Comparison of ENCODE assay signal across 24 cellular contexts in genomic region chr13:99040536-99041141, GRCh38.
DNase-seq lines count a peak whose midpoint lies in the region; ATAC-seq and FAIRE-seq lines count a peak whose summit lies in the region.
"Had no signal": no experiment of that assay in that cellular context is flagged by ENCODE, and none has a peak within 500 bp of the region (broad histone marks: within the 10 kb centered on the region; RNA-seq: fewer than 3 reads in every experiment).

No MANE protein-coding gene starts in this region.

- POLR2A ChIA-PET in naive thymus-derived CD8-positive, alpha-beta T cell (lab: Charles Lee) = no interaction called here

- H3K4me1 Mint-ChIP-seq in naive thymus-derived CD8-positive, alpha-beta T cell = peaks cover 34 to 61% (median 56%) of the 10 kb centered on the region in 4 donors
- peaks cover 35 to 46% of the 10 kb centered on the region in 2 donors for H3K4me1 Mint-ChIP-seq in natural killer cell treated with Interleukin-12 subunit alpha and Interleukin-12 subunit beta and Interleukin-15 and Interleukin-18, amount 100 ng/mL, for 72 hours (ENCODE audit: low read depth in 2 of 2)

- H3K27ac Mint-ChIP-seq in naive thymus-derived CD8-positive, alpha-beta T cell = peak overlapping the region; percentile 11 to 96 (median 58)
- H3K27ac Mint-ChIP-seq in natural killer cell treated with Interleukin-12 subunit alpha and Interleukin-12 subunit beta and Interleukin-15 and Interleukin-18, amount 100 ng/mL, for 72 hours = no peak overlapping the region
- H3K27ac Mint-ChIP-seq: activated CD8-positive, alpha-beta memory T cell treated with anti-CD3 and anti-CD28 coated beads, Interleukin-2, amount 10 ng/mL, durations not matched to agents 7 days and 5 days; activated T-helper 2 cell treated with anti-CD3 and anti-CD28 coated beads, Interferon-gamma antibody, Interleukin-2, Interleukin-4, amounts not matched to agents 10 μg/mL and 5 μg/mL and 100 μg/mL, durations not matched to agents 14 hours and 24 hours and 36 hours; dendritic cell treated with granulocyte-macrophage colony-stimulating factor and Interleukin-4, amounts not matched to agents 40 ng/mL and 50 ng/mL, for 4 days had no signal

- peak; percentile 26 for FAIRE-seq in GM19239 (lab: Jason Lieb, UNC)
- FAIRE-seq: TTC549 had no signal

- H3K36me3 Mint-ChIP-seq in naive thymus-derived CD8-positive, alpha-beta T cell = peaks cover 0 to 7% (median 5%) of the 10 kb centered on the region in 3 donors
- no peaks in the 10 kb centered on the region for H3K36me3 Mint-ChIP-seq in natural killer cell treated with Interleukin-12 subunit alpha and Interleukin-12 subunit beta and Interleukin-15 and Interleukin-18, amount 100 ng/mL, for 72 hours

- H3K27me3 Mint-ChIP-seq in naive thymus-derived CD8-positive, alpha-beta T cell = peaks cover 0 to 17% (median 0%) of the 10 kb centered on the region in 5 donors
- peaks cover 7 to 10% of the 10 kb centered on the region in 2 donors for H3K27me3 Mint-ChIP-seq in natural killer cell treated with Interleukin-12 subunit alpha and Interleukin-12 subunit beta and Interleukin-15 and Interleukin-18, amount 100 ng/mL, for 72 hours
- H3K27me3 Mint-ChIP-seq: activated CD8-positive, alpha-beta memory T cell treated with anti-CD3 and anti-CD28 coated beads, Interleukin-2, amount 10 ng/mL, durations not matched to agents 7 days and 5 days had no signal

- no peaks in the 10 kb centered on the region for H3K9me3 Mint-ChIP-seq in naive thymus-derived CD8-positive, alpha-beta T cell
- no peaks in the 10 kb centered on the region for H3K9me3 Mint-ChIP-seq in natural killer cell treated with Interleukin-12 subunit alpha and Interleukin-12 subunit beta and Interleukin-15 and Interleukin-18, amount 100 ng/mL, for 72 hours
- H3K9me3 Mint-ChIP-seq: dendritic cell treated with granulocyte-macrophage colony-stimulating factor and Interleukin-4, amounts not matched to agents 40 ng/mL and 50 ng/mL, for 4 days had no signal

- ATAC-seq in naive thymus-derived CD8-positive, alpha-beta T cell = no peak
- no peak for ATAC-seq in natural killer cell treated with Interleukin-12 subunit alpha and Interleukin-12 subunit beta and Interleukin-15 and Interleukin-18, amount 100 ng/mL, for 72 hours
- ATAC-seq: activated CD8-positive, alpha-beta memory T cell treated with anti-CD3 and anti-CD28 coated beads, Interleukin-2, amount 10 ng/mL, durations not matched to agents 7 days and 5 days; mucosa of descending colon; Right ventricle myocardium inferior had no signal

- no peak overlapping the region for H3K4me3 Mint-ChIP-seq in naive thymus-derived CD8-positive, alpha-beta T cell
- H3K4me3 Mint-ChIP-seq in natural killer cell treated with Interleukin-12 subunit alpha and Interleukin-12 subunit beta and Interleukin-15 and Interleukin-18, amount 100 ng/mL, for 72 hours = no peak overlapping the region
- H3K4me3 Mint-ChIP-seq: activated CD8-positive, alpha-beta memory T cell treated with anti-CD3 and anti-CD28 coated beads, Interleukin-2, amount 10 ng/mL, durations not matched to agents 7 days and 5 days; dendritic cell treated with granulocyte-macrophage colony-stimulating factor and Interleukin-4, amounts not matched to agents 40 ng/mL and 50 ng/mL, for 4 days had no signal

- DNase-seq in NCI-H345 (lab: John Stamatoyannopoulos, UW) (peak; percentile 17), NCI-H345 treated with DMSO at 0.1 percent for 48 hours (lab: John Stamatoyannopoulos, UW; ENCODE audit: unreplicated experiment) (no peak), GM19239 (ENCODE audit: insufficient read length, low spot score) (no peak), NCI-H774 (lab: John Stamatoyannopoulos, UW) (peak; percentile 25), NCI-H2171 (lab: John Stamatoyannopoulos, UW) (no peak), NCI-H1105 treated with DMSO at 0.1 percent for 48 hours (lab: John Stamatoyannopoulos, UW) (no peak)
- no peak for DNase-seq in naive thymus-derived CD8-positive, alpha-beta T cell
- DNase-seq in natural killer cell treated with Interleukin-12 subunit alpha and Interleukin-12 subunit beta and Interleukin-15 and Interleukin-18, amount 100 ng/mL, for 72 hours (ENCODE audit: low spot score) = no peak
- DNase-seq: activated CD4-positive, alpha-beta T cell treated with anti-CD3 and anti-CD28 coated beads for 4 hours; activated CD8-positive, alpha-beta memory T cell treated with anti-CD3 and anti-CD28 coated beads, Interleukin-2, amount 10 ng/mL, durations not matched to agents 7 days and 5 days; adrenal gland; DMS 273 treated with DMSO at 0.1 percent for 48 hours; GF-D8; left ventricle myocardium inferior; mucosa of descending colon; NCI-H187; NCI-H524; stimulated activated CD4-positive, alpha-beta T cell treated with anti-CD3 and anti-CD28 coated beads, Interleukin-4, amount 100 ng/mL, for 4 hours; SW 1271; uterus had no signal

Comparison
In these comparisons a context has a peak if more than half of its experiments do, and no peak if none do; other contexts are left out.
1. DNase-seq: peak in NCI-H345 (single experiment) and NCI-H774 (single experiment); none in NCI-H345 treated with DMSO at 0.1 percent for 48 hours (single experiment), GM19239 (single experiment), naive thymus-derived CD8-positive, alpha-beta T cell (0 of 10), NCI-H2171 (single experiment), natural killer cell treated with Interleukin-12 subunit alpha and Interleukin-12 subunit beta and Interleukin-15 and Interleukin-18, amount 100 ng/mL, for 72 hours (single experiment) and NCI-H1105 treated with DMSO at 0.1 percent for 48 hours (single experiment).
2. H3K27ac Mint-ChIP-seq: peak in naive thymus-derived CD8-positive, alpha-beta T cell (10 of 10); none in natural killer cell treated with Interleukin-12 subunit alpha and Interleukin-12 subunit beta and Interleukin-15 and Interleukin-18, amount 100 ng/mL, for 72 hours (0 of 2).